In the genomic region with DNA sequence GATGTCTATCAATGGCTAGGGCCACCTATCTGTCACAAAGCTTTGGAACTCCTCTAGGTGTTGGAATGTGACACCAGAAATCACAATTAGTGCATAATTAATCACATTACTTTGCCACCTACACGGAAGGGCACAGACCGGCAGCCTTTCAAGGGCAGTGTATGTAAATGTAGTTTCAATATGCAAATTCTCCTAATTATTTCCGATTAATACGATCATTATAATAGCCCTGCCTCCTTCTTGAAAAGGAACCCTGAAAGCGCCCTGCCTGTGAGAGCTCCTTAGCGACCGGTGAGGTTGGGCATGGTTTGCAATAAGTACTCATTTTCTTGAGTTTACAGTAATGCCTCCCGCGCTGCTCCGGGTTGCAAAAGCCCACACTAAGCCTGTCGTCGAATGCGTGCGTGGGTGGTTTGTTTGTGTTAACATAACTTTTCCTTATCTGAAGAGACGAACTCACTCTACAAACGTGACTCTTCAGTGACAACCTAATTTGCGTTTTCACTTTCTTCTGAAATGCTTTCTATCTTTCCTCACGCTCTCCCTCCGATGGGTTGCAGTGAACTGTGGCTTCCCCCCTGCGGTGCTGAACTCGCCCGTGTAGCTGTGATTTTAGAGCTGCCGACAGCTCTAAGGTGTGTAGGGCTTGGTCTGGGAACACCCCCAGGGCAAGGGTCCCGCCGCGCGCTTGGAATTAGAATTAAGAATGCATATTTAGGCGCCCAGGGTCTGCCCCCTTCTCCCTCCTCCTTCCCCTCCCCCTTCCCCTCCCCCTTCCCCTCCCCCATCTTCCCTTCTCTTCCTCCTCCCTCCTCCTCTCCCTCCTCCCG, we compare ENCODE assay signal across 1 cellular context.
TF ChIP-seq lines count a peak whose summit lies in the region.

No MANE protein-coding gene starts in this region.

TF ChIP-seq in K562, 482 proteins besides CTCF, POLR2A, EP300 and RAD21 (continued from another document and continues in another):
- TF ChIP-seq, protein P1, sequence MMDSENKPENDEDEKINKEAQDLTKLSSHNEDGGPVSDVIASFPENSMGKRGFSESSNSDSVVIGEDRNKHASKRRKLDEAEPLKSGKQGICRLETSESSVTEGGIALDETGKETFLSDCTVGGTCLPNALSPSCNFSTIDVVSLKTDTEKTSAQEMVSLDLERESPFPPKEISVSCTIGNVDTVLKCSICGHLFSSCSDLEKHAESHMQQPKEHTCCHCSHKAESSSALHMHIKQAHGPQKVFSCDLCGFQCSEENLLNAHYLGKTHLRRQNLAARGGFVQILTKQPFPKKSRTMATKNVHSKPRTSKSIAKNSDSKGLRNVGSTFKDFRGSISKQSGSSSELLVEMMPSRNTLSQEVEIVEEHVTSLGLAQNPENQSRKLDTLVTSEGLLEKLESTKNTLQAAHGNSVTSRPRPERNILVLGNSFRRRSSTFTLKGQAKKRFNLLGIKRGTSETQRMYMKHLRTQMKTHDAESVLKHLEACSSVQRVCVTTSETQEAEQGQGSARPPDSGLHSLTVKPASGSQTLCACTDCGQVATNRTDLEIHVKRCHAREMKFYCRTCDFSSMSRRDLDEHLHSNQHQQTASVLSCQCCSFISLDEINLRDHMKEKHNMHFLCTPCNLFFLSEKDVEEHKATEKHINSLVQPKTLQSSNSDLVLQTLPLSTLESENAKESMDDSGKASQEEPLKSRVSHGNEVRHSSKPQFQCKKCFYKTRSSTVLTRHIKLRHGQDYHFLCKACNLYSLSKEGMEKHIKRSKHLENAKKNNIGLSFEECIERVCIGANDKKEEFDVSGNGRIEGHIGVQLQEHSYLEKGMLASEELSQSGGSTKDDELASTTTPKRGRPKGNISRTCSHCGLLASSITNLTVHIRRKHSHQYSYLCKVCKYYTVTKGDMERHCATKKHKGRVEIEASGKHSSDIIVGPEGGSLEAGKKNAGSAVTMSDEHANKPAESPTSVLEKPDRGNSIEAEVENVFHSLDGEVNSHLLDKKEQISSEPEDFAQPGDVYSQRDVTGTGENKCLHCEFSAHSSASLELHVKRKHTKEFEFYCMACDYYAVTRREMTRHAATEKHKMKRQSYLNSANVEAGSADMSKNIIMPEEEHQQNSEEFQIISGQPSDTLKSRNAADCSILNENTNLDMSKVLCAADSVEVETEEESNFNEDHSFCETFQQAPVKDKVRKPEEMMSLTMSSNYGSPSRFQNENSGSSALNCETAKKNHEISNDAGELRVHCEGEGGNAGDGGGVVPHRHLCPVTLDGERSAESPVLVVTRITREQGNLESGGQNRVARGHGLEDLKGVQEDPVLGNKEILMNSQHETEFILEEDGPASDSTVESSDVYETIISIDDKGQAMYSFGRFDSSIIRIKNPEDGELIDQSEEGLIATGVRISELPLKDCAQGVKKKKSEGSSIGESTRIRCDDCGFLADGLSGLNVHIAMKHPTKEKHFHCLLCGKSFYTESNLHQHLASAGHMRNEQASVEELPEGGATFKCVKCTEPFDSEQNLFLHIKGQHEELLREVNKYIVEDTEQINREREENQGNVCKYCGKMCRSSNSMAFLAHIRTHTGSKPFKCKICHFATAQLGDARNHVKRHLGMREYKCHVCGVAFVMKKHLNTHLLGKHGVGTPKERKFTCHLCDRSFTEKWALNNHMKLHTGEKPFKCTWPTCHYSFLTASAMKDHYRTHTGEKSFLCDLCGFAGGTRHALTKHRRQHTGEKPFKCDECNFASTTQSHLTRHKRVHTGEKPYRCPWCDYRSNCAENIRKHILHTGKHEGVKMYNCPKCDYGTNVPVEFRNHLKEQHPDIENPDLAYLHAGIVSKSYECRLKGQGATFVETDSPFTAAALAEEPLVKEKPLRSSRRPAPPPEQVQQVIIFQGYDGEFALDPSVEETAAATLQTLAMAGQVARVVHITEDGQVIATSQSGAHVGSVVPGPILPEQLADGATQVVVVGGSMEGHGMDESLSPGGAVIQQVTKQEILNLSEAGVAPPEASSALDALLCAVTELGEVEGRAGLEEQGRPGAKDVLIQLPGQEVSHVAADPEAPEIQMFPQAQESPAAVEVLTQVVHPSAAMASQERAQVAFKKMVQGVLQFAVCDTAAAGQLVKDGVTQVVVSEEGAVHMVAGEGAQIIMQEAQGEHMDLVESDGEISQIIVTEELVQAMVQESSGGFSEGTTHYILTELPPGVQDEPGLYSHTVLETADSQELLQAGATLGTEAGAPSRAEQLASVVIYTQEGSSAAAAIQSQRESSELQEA (IDR thresholded peaks at IDR 0.05; ENCODE audit: low read depth): no peak
- no peak for TF ChIP-seq ZNF584 (CRISPR knock-in tag; IDR thresholded peaks at IDR 0.05; ENCODE audit: low read depth)
- TF ChIP-seq, protein P2, sequence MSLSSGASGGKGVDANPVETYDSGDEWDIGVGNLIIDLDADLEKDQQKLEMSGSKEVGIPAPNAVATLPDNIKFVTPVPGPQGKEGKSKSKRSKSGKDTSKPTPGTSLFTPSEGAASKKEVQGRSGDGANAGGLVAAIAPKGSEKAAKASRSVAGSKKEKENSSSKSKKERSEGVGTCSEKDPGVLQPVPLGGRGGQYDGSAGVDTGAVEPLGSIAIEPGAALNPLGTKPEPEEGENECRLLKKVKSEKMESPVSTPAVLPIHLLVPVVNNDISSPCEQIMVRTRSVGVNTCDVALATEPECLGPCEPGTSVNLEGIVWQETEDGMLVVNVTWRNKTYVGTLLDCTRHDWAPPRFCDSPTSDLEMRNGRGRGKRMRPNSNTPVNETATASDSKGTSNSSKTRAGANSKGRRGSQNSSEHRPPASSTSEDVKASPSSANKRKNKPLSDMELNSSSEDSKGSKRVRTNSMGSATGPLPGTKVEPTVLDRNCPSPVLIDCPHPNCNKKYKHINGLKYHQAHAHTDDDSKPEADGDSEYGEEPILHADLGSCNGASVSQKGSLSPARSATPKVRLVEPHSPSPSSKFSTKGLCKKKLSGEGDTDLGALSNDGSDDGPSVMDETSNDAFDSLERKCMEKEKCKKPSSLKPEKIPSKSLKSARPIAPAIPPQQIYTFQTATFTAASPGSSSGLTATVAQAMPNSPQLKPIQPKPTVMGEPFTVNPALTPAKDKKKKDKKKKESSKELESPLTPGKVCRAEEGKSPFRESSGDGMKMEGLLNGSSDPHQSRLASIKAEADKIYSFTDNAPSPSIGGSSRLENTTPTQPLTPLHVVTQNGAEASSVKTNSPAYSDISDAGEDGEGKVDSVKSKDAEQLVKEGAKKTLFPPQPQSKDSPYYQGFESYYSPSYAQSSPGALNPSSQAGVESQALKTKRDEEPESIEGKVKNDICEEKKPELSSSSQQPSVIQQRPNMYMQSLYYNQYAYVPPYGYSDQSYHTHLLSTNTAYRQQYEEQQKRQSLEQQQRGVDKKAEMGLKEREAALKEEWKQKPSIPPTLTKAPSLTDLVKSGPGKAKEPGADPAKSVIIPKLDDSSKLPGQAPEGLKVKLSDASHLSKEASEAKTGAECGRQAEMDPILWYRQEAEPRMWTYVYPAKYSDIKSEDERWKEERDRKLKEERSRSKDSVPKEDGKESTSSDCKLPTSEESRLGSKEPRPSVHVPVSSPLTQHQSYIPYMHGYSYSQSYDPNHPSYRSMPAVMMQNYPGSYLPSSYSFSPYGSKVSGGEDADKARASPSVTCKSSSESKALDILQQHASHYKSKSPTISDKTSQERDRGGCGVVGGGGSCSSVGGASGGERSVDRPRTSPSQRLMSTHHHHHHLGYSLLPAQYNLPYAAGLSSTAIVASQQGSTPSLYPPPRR (CRISPR knock-in tag; IDR thresholded peaks at IDR 0.05; ENCODE audit: borderline replicate concordance): no peak
- TF ChIP-seq ZNF3 (CRISPR knock-in tag; IDR thresholded peaks at IDR 0.05): no peak
- TF ChIP-seq ZNF324 (CRISPR knock-in tag; IDR thresholded peaks at IDR 0.05): no peak
- no peak for TF ChIP-seq LARP7 (IDR thresholded peaks at IDR 0.05)
- TF ChIP-seq DNMT1 (IDR thresholded peaks at IDR 0.05): no peak
- no peak for TF ChIP-seq CSDE1 (IDR thresholded peaks at IDR 0.05)
- no peak for TF ChIP-seq SMARCC2 (IDR thresholded peaks at IDR 0.05; ENCODE audit: low read depth)
- peak; percentile 69 for TF ChIP-seq DPF2 (IDR thresholded peaks at IDR 0.05)
- TF ChIP-seq FOXJ2 (tag; IDR thresholded peaks at IDR 0.05): no peak
- TF ChIP-seq DIDO1 (tag; IDR thresholded peaks at IDR 0.05; ENCODE audit: low read depth): no peak
- no peak for TF ChIP-seq CCAR2 (IDR thresholded peaks at IDR 0.05; ENCODE audit: low read depth, low read length)
- TF ChIP-seq, protein P3, sequence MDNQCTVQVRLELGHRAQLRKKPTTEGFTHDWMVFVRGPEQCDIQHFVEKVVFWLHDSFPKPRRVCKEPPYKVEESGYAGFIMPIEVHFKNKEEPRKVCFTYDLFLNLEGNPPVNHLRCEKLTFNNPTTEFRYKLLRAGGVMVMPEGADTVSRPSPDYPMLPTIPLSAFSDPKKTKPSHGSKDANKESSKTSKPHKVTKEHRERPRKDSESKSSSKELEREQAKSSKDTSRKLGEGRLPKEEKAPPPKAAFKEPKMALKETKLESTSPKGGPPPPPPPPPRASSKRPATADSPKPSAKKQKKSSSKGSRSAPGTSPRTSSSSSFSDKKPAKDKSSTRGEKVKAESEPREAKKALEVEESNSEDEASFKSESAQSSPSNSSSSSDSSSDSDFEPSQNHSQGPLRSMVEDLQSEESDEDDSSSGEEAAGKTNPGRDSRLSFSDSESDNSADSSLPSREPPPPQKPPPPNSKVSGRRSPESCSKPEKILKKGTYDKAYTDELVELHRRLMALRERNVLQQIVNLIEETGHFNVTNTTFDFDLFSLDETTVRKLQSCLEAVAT (IDR thresholded peaks at IDR 0.05): no peak
- no peak for TF ChIP-seq ASH1L (IDR thresholded peaks at IDR 0.05; ENCODE audit: borderline replicate concordance, low read depth, partially characterized antibody)
- no peak for TF ChIP-seq HNRNPH1 (optimal IDR thresholded peaks at IDR 0.05; ENCODE audit: low read depth, low read length)
- TF ChIP-seq, protein P4, sequence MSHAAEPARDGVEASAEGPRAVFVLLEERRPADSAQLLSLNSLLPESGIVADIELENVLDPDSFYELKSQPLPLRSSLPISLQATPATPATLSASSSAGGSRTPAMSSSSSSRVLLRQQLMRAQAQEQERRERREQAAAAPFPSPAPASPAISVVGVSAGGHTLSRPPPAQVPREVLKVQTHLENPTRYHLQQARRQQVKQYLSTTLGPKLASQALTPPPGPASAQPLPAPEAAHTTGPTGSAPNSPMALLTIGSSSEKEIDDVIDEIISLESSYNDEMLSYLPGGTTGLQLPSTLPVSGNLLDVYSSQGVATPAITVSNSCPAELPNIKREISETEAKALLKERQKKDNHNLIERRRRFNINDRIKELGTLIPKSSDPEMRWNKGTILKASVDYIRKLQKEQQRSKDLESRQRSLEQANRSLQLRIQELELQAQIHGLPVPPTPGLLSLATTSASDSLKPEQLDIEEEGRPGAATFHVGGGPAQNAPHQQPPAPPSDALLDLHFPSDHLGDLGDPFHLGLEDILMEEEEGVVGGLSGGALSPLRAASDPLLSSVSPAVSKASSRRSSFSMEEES (CRISPR knock-in tag; IDR thresholded peaks at IDR 0.05): no peak
- no peak for TF ChIP-seq MECOM (CRISPR knock-in tag; IDR thresholded peaks at IDR 0.05)
- TF ChIP-seq, protein P5, sequence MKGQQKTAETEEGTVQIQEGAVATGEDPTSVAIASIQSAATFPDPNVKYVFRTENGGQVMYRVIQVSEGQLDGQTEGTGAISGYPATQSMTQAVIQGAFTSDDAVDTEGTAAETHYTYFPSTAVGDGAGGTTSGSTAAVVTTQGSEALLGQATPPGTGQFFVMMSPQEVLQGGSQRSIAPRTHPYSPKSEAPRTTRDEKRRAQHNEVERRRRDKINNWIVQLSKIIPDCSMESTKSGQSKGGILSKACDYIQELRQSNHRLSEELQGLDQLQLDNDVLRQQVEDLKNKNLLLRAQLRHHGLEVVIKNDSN (CRISPR knock-in tag; IDR thresholded peaks at IDR 0.05): no peak
- TF ChIP-seq, protein P6, sequence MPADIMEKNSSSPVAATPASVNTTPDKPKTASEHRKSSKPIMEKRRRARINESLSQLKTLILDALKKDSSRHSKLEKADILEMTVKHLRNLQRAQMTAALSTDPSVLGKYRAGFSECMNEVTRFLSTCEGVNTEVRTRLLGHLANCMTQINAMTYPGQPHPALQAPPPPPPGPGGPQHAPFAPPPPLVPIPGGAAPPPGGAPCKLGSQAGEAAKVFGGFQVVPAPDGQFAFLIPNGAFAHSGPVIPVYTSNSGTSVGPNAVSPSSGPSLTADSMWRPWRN (IDR thresholded peaks at IDR 0.05; ENCODE audit: low read depth): peak; percentile 68; the same call in 1 of the 2 replicates
- TF ChIP-seq POU5F1 (IDR thresholded peaks at IDR 0.05; ENCODE audit: borderline replicate concordance, low read depth, low read length, partially characterized antibody): no peak
- no peak for TF ChIP-seq ZNF316 (IDR thresholded peaks at IDR 0.05)
- TF ChIP-seq POLR2AphosphoS5 (IDR thresholded peaks at IDR 0.05; ENCODE audit: control insufficient read depth, insufficient read depth, low read depth, low read length): no peak
- TF ChIP-seq NFE2L1 (tag; IDR thresholded peaks at IDR 0.05; ENCODE audit: borderline replicate concordance, low read depth): no peak
- TF ChIP-seq SAP30 (IDR thresholded peaks at IDR 0.05; ENCODE audit: borderline replicate concordance, insufficient read depth, low read depth, low read length, poor library complexity, severe bottlenecking): peak; percentile 58
- no peak for TF ChIP-seq HCFC1 (IDR thresholded peaks at IDR 0.05; ENCODE audit: low read depth, low read length)
- TF ChIP-seq ATF7 (IDR thresholded peaks at IDR 0.05): peak; percentile 33; the same call in 1 of the 2 replicates
- TF ChIP-seq PHF8 (IDR thresholded peaks at IDR 0.05; ENCODE audit: borderline replicate concordance, low read length): no peak; the same call in 1 of the 2 replicates
- TF ChIP-seq, protein P7, sequence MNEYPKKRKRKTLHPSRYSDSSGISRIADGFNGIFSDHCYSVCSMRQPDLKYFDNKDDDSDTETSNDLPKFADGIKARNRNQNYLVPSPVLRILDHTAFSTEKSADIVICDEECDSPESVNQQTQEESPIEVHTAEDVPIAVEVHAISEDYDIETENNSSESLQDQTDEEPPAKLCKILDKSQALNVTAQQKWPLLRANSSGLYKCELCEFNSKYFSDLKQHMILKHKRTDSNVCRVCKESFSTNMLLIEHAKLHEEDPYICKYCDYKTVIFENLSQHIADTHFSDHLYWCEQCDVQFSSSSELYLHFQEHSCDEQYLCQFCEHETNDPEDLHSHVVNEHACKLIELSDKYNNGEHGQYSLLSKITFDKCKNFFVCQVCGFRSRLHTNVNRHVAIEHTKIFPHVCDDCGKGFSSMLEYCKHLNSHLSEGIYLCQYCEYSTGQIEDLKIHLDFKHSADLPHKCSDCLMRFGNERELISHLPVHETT (CRISPR knock-in tag; conservative IDR thresholded peaks at IDR 0.05 in 1 of 2, IDR thresholded peaks at IDR 0.05 in 1 of 2): no peak
- no peak for TF ChIP-seq ZNF764 (CRISPR knock-in tag; IDR thresholded peaks at IDR 0.05; ENCODE audit: low read depth)
- no peak for TF ChIP-seq GTF2A2 (tag; IDR thresholded peaks at IDR 0.05)
- TF ChIP-seq U2AF2 (optimal IDR thresholded peaks at IDR 0.05; ENCODE audit: low read depth, low read length): no peak
- TF ChIP-seq KDM5B (IDR thresholded peaks at IDR 0.05; ENCODE audit: insufficient replicate concordance, low read depth, low read length): peak; percentile 51
- no peak for TF ChIP-seq ZNF785 (CRISPR knock-in tag; IDR thresholded peaks at IDR 0.05)
- TF ChIP-seq EP400 (IDR thresholded peaks at IDR 0.05): no peak
- no peak for TF ChIP-seq MAFF (IDR thresholded peaks at IDR 0.05; ENCODE audit: low read length)
- no peak for TF ChIP-seq ZC3H8 (IDR thresholded peaks at IDR 0.05)
